ENCODE assay signal across 23 cellular contexts in genomic region chr20:12956303-12956702, GRCh38. TPM values are rescaled to one million over a fixed set of nuclear protein-coding genes. Genes with fewer than 3 reads are reported as not detected.
"Had no signal": no experiment of that assay in that cellular context is flagged by ENCODE, and none has a peak within 500 bp of the region (broad histone marks: within the 10 kb centered on the region; RNA-seq: fewer than 3 reads in every experiment).

No MANE protein-coding gene starts in this region.

- H3K27ac ChIP-seq: lower lobe of right lung, neutrophil, prostate gland, right atrium auricular region, thoracic aorta, transverse colon, upper lobe of right lung, uterus had no signal

- H3K36me3 ChIP-seq: lower lobe of right lung, neutrophil, prostate gland, right atrium auricular region, thoracic aorta, transverse colon, upper lobe of right lung, uterus had no signal

- H3K4me1 ChIP-seq: lower lobe of right lung, prostate gland, right atrium auricular region, transverse colon, upper lobe of right lung, uterus had no signal

- FAIRE-seq: frontal cortex, keratinocyte had no signal

- H3K27me3 ChIP-seq: neutrophil, right atrium auricular region, transverse colon, upper lobe of right lung, uterus had no signal

- ATAC-seq: effector memory CD8-positive, alpha-beta T cell; left ventricle myocardium superior; lower lobe of right lung; mucosa of descending colon; natural killer cell treated with Interleukin-12 subunit alpha and Interleukin-12 subunit beta and Interleukin-15 and Interleukin-18, amount 100 ng/mL, for 72 hours; sciatic nerve; upper lobe of right lung had no signal

- DNase-seq: cortex of kidney; effector memory CD8-positive, alpha-beta T cell; left ventricle myocardium superior; lower lobe of right lung; mucosa of descending colon; naive B cell; stimulated activated CD4-positive, alpha-beta T cell treated with anti-CD3 and anti-CD28 coated beads, Interleukin-12 subunit alpha, Interleukin-12 subunit beta, amount 100 ng/mL, for 4 hours; stimulated activated CD4-positive, alpha-beta T cell treated with anti-CD3 and anti-CD28 coated beads, Interleukin-1b, Interleukin-23, amount 100 ng/mL, for 48 hours; stimulated activated CD4-positive, alpha-beta T cell treated with anti-CD3 and anti-CD28 coated beads, Interleukin-4, amount 100 ng/mL, for 1 hour; stimulated activated CD8-positive, alpha-beta memory T cell treated with anti-CD3 and anti-CD28 coated beads, Interleukin-4, amount 100 ng/mL, for 48 hours; stimulated activated naive CD4-positive, alpha-beta T cell; transverse colon; upper lobe of right lung; uterus had no signal

- H3K9me3 ChIP-seq: lower lobe of right lung, mucosa of descending colon, neutrophil, prostate gland, right atrium auricular region, thoracic aorta, transverse colon, upper lobe of right lung, uterus had no signal

- H3K4me3 ChIP-seq: lower lobe of right lung, mucosa of descending colon, prostate gland, right atrium auricular region, smooth muscle cell, thoracic aorta, transverse colon, upper lobe of right lung, uterus had no signal

- H3K4me2 ChIP-seq: smooth muscle cell had no signal

RNA-seq across cellular contexts. Expression of gene SPTLC3, which starts 52.5 kb away (rescaled TPM):
- total RNA-seq: natural killer cell treated with Interleukin-12 subunit alpha and Interleukin-12 subunit beta and Interleukin-15 and Interleukin-18, amount 100 ng/mL, for 72 hours had no signal
